1 cellular context compared by ENCODE assay signal in the genomic region with DNA sequence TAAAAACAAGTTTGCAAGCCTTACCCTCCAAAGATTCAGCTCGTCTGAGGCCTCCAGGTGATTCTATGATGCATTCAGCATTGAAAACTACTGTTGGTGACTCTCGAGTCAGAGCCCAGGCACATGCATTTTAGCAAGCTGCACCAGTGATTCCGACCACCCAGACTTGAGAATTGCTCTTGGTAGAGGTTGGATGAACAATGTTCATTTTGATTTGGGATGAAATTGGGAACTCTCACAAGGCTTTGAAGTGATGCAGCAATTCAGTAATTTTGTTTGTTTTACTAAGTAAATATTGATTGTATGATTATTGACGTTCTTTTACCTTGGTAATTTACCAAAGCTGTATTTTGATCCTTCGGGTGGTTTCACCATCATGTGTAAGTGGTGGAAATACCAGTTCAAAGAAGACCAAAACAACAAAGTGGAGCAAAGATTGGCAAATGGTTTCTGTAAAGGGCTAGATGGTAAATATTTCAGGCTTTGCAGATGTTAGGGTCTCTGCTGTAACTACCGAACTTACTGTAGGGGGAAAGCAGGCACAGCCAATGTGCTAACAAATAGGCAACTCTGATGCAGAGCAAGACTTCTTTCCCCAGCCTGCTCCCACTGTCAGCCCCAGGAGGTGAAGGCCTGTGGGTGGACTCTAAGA.
TF ChIP-seq lines count a peak whose summit lies in the region.

No MANE protein-coding gene starts in this region.

TF ChIP-seq in HepG2, 621 proteins besides CTCF, POLR2A, EP300 and RAD21 (continued from another document and continues in another):
- TF ChIP-seq, protein P1, sequence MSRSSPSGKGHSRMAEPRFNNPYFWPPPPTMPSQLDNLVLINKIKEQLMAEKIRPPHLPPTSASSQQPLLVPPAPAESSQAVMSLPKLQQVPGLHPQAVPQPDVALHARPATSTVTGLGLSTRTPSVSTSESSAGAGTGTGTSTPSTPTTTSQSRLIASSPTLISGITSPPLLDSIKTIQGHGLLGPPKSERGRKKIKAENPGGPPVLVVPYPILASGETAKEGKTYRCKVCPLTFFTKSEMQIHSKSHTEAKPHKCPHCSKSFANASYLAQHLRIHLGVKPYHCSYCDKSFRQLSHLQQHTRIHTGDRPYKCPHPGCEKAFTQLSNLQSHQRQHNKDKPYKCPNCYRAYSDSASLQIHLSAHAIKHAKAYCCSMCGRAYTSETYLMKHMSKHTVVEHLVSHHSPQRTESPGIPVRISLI (CRISPR knock-in tag; IDR thresholded peaks at IDR 0.05; ENCODE audit: borderline replicate concordance) = no peak; the same call in 1 of the 2 replicates
- TF ChIP-seq MEIS1 (CRISPR knock-in tag; IDR thresholded peaks at IDR 0.05; ENCODE audit: borderline replicate concordance) (no peak), SPEN (CRISPR knock-in tag; IDR thresholded peaks at IDR 0.05; ENCODE audit: low read depth) (no peak), POGZ (CRISPR knock-in tag; IDR thresholded peaks at IDR 0.05) (no peak; the same call in 1 of the 2 replicates), CHD4 (IDR thresholded peaks at IDR 0.05; ENCODE audit: borderline replicate concordance, low read length) (peak; percentile 47; the same call in 1 of the 2 replicates), YEATS4 (CRISPR knock-in tag; IDR thresholded peaks at IDR 0.05; ENCODE audit: borderline replicate concordance) (peak; percentile 43), ZNF891 (CRISPR knock-in tag; IDR thresholded peaks at IDR 0.05) (no peak), ZNF3 (CRISPR knock-in tag; IDR thresholded peaks at IDR 0.05) (no peak), ZNF234 (CRISPR knock-in tag; conservative IDR thresholded peaks at IDR 0.05) (no peak), ZNF496 (CRISPR knock-in tag; IDR thresholded peaks at IDR 0.05; ENCODE audit: insufficient replicate concordance) (no peak), ZNF160 (CRISPR knock-in tag; IDR thresholded peaks at IDR 0.05) (no peak), YEATS2 (CRISPR knock-in tag; IDR thresholded peaks at IDR 0.05; ENCODE audit: borderline replicate concordance) (peak; percentile 44; the same call in 1 of the 2 replicates), AHR (CRISPR knock-in tag; IDR thresholded peaks at IDR 0.05) (no peak), BCL6 (CRISPR knock-in tag; IDR thresholded peaks at IDR 0.05) (peak; percentile 89), ZNF552 (CRISPR knock-in tag; IDR thresholded peaks at IDR 0.05; ENCODE audit: borderline replicate concordance) (no peak), DNMT1 (CRISPR knock-in tag; IDR thresholded peaks at IDR 0.05) (no peak), GATAD2A (CRISPR knock-in tag; IDR thresholded peaks at IDR 0.05) (peak; percentile 98), IRX3 (CRISPR knock-in tag; IDR thresholded peaks at IDR 0.05; ENCODE audit: borderline replicate concordance, low read depth) (no peak), RFX5 (IDR thresholded peaks at IDR 0.05; ENCODE audit: low read depth, low read length) (no peak), HES4 (CRISPR knock-in tag; IDR thresholded peaks at IDR 0.05; ENCODE audit: borderline replicate concordance) (no peak), ZSCAN30 (CRISPR knock-in tag; IDR thresholded peaks at IDR 0.05) (no peak), TEAD2 (CRISPR knock-in tag; IDR thresholded peaks at IDR 0.05) (no peak), HIVEP1 (CRISPR knock-in tag; IDR thresholded peaks at IDR 0.05) (no peak), ZNF644 (CRISPR knock-in tag; IDR thresholded peaks at IDR 0.05; ENCODE audit: low read depth) (0 out of 2 replicates have a peak, but pooled peaks have one; percentile 82), PHF20 (CRISPR knock-in tag; IDR thresholded peaks at IDR 0.05) (no peak), RNF2 (conservative IDR thresholded peaks at IDR 0.05; ENCODE audit: low read depth) (no peak), ZFP1 (CRISPR knock-in tag; IDR thresholded peaks at IDR 0.05) (peak; percentile 72; the same call in 1 of the 2 replicates), PITX1 (CRISPR knock-in tag; IDR thresholded peaks at IDR 0.05) (peak; percentile 90), ZNF792 (CRISPR knock-in tag; IDR thresholded peaks at IDR 0.05) (peak; percentile 78; the same call in 1 of the 2 replicates), ZNF781 (CRISPR knock-in tag; IDR thresholded peaks at IDR 0.05; ENCODE audit: borderline replicate concordance, not compliant biosample characterization) (no peak), HDAC1 (CRISPR knock-in tag; IDR thresholded peaks at IDR 0.05) (peak; percentile 52), ZNF274 (CRISPR knock-in tag; IDR thresholded peaks at IDR 0.05) (no peak), RORA (CRISPR knock-in tag; IDR thresholded peaks at IDR 0.05) (no peak), RFXANK (CRISPR knock-in tag; IDR thresholded peaks at IDR 0.05) (peak; percentile 61; the same call in 1 of the 2 replicates), TBX3 (IDR thresholded peaks at IDR 0.05; ENCODE audit: borderline replicate concordance) (peak; percentile 90), ZNF367 (CRISPR knock-in tag; IDR thresholded peaks at IDR 0.05; ENCODE audit: borderline replicate concordance) (no peak), ZNF337 (CRISPR knock-in tag; IDR thresholded peaks at IDR 0.05; ENCODE audit: borderline replicate concordance, low read depth) (0 out of 2 replicates have a peak, but pooled peaks have one; percentile 31)
- TF ChIP-seq, protein P2, sequence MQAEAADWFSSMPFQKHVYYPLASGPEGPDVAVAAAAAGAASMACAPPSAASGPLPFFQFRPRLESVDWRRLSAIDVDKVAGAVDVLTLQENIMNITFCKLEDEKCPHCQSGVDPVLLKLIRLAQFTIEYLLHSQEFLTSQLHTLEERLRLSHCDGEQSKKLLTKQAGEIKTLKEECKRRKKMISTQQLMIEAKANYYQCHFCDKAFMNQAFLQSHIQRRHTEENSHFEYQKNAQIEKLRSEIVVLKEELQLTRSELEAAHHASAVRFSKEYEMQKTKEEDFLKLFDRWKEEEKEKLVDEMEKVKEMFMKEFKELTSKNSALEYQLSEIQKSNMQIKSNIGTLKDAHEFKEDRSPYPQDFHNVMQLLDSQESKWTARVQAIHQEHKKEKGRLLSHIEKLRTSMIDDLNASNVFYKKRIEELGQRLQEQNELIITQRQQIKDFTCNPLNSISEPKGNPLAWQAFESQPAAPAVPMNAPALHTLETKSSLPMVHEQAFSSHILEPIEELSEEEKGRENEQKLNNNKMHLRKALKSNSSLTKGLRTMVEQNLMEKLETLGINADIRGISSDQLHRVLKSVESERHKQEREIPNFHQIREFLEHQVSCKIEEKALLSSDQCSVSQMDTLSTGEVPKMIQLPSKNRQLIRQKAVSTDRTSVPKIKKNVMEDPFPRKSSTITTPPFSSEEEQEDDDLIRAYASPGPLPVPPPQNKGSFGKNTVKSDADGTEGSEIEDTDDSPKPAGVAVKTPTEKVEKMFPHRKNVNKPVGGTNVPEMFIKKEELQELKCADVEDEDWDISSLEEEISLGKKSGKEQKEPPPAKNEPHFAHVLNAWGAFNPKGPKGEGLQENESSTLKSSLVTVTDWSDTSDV (CRISPR knock-in tag; IDR thresholded peaks at IDR 0.05) = no peak
- TF ChIP-seq, protein P3, sequence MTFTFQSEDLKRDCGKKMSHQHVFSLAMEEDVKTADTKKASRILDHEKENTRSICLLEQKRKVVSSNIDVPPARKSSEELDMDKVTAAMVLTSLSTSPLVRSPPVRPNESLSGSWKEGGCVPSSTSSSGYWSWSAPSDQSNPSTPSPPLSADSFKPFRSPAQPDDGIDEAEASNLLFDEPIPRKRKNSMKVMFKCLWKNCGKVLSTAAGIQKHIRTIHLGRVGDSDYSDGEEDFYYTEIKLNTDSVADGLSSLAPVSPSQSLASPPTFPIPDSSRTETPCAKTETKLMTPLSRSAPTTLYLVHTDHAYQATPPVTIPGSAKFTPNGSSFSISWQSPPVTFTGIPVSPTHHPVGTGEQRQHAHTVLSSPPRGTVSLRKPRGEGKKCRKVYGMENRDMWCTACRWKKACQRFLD (CRISPR knock-in tag; IDR thresholded peaks at IDR 0.05; ENCODE audit: borderline replicate concordance) = no peak
- TF ChIP-seq, protein P4, sequence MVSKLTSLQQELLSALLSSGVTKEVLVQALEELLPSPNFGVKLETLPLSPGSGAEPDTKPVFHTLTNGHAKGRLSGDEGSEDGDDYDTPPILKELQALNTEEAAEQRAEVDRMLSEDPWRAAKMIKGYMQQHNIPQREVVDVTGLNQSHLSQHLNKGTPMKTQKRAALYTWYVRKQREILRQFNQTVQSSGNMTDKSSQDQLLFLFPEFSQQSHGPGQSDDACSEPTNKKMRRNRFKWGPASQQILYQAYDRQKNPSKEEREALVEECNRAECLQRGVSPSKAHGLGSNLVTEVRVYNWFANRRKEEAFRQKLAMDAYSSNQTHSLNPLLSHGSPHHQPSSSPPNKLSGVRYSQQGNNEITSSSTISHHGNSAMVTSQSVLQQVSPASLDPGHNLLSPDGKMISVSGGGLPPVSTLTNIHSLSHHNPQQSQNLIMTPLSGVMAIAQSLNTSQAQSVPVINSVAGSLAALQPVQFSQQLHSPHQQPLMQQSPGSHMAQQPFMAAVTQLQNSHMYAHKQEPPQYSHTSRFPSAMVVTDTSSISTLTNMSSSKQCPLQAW (CRISPR knock-in tag; IDR thresholded peaks at IDR 0.05) = 0 out of 2 replicates have a peak, but pooled peaks have one; percentile 28
- TF ChIP-seq, protein P5, sequence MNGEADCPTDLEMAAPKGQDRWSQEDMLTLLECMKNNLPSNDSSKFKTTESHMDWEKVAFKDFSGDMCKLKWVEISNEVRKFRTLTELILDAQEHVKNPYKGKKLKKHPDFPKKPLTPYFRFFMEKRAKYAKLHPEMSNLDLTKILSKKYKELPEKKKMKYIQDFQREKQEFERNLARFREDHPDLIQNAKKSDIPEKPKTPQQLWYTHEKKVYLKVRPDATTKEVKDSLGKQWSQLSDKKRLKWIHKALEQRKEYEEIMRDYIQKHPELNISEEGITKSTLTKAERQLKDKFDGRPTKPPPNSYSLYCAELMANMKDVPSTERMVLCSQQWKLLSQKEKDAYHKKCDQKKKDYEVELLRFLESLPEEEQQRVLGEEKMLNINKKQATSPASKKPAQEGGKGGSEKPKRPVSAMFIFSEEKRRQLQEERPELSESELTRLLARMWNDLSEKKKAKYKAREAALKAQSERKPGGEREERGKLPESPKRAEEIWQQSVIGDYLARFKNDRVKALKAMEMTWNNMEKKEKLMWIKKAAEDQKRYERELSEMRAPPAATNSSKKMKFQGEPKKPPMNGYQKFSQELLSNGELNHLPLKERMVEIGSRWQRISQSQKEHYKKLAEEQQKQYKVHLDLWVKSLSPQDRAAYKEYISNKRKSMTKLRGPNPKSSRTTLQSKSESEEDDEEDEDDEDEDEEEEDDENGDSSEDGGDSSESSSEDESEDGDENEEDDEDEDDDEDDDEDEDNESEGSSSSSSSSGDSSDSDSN (CRISPR knock-in tag; IDR thresholded peaks at IDR 0.05) = 0 out of 2 replicates have a peak, but pooled peaks have one; percentile 19
- TF ChIP-seq, protein P6, sequence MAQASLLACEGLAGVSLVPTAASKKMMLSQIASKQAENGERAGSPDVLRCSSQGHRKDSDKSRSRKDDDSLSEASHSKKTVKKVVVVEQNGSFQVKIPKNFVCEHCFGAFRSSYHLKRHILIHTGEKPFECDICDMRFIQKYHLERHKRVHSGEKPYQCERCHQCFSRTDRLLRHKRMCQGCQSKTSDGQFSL (CRISPR knock-in tag; IDR thresholded peaks at IDR 0.05) = no peak
- TF ChIP-seq, protein P7, sequence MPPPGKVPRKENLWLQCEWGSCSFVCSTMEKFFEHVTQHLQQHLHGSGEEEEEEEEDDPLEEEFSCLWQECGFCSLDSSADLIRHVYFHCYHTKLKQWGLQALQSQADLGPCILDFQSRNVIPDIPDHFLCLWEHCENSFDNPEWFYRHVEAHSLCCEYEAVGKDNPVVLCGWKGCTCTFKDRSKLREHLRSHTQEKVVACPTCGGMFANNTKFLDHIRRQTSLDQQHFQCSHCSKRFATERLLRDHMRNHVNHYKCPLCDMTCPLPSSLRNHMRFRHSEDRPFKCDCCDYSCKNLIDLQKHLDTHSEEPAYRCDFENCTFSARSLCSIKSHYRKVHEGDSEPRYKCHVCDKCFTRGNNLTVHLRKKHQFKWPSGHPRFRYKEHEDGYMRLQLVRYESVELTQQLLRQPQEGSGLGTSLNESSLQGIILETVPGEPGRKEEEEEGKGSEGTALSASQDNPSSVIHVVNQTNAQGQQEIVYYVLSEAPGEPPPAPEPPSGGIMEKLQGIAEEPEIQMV (CRISPR knock-in tag; IDR thresholded peaks at IDR 0.05; ENCODE audit: low read depth) = 0 out of 2 replicates have a peak, but pooled peaks have one; percentile 41
- TF ChIP-seq, protein P8, sequence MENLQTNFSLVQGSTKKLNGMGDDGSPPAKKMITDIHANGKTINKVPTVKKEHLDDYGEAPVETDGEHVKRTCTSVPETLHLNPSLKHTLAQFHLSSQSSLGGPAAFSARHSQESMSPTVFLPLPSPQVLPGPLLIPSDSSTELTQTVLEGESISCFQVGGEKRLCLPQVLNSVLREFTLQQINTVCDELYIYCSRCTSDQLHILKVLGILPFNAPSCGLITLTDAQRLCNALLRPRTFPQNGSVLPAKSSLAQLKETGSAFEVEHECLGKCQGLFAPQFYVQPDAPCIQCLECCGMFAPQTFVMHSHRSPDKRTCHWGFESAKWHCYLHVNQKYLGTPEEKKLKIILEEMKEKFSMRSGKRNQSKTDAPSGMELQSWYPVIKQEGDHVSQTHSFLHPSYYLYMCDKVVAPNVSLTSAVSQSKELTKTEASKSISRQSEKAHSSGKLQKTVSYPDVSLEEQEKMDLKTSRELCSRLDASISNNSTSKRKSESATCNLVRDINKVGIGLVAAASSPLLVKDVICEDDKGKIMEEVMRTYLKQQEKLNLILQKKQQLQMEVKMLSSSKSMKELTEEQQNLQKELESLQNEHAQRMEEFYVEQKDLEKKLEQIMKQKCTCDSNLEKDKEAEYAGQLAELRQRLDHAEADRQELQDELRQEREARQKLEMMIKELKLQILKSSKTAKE (CRISPR knock-in tag; IDR thresholded peaks at IDR 0.05; ENCODE audit: borderline replicate concordance) = peak; percentile 73
- TF ChIP-seq, protein P9, sequence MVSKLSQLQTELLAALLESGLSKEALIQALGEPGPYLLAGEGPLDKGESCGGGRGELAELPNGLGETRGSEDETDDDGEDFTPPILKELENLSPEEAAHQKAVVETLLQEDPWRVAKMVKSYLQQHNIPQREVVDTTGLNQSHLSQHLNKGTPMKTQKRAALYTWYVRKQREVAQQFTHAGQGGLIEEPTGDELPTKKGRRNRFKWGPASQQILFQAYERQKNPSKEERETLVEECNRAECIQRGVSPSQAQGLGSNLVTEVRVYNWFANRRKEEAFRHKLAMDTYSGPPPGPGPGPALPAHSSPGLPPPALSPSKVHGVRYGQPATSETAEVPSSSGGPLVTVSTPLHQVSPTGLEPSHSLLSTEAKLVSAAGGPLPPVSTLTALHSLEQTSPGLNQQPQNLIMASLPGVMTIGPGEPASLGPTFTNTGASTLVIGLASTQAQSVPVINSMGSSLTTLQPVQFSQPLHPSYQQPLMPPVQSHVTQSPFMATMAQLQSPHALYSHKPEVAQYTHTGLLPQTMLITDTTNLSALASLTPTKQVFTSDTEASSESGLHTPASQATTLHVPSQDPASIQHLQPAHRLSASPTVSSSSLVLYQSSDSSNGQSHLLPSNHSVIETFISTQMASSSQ (IDR thresholded peaks at IDR 0.05; ENCODE audit: low read depth) = peak; percentile 72
- TF ChIP-seq, protein P9 (CRISPR knock-in tag; IDR thresholded peaks at IDR 0.05; ENCODE audit: borderline replicate concordance) = peak; percentile 48; the same call in 1 of the 2 replicates
